In the genomic region with DNA sequence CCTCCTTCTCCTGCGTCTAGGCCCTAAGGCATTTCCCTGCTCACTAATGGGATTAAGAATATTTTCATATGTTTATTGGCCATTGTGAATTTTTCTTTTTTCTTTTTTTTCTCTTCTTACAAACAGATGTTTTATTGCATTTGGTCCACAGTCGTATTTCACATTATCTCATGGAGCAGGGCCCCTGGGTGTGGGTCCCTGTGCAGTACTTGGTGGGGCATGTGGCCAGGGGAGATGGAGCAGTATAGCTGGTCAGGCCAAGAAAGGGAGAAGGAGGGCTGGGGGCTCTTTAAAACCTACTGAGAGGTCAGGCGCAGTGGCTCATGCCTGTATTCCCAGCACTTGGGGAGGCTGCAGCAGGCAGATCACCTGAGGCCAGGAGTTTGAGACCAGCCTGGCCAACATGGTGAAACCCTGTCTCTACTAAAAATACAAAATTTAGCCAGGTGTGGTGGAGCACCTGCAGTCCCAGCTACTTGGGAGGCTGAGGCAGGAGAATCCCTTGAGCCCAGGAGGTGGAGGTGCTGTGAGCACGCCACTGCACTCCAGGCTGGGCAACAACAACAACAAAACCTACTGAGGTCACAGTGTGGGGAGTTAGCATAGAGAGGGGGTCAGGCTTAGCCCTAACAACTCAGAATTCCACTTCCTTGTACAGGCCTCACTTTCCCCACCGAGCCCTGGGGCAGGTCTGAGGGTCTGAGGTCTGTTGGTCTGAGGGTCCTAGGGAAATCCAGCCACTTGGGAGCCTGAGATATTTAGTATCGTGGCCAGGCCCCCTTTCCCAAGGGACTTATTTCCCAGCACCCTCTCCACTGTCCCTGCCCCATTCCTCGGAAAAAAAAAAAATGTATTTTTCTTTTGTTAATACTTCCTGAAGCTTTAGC, we compare ENCODE assay signal across 1 cellular context.
TF ChIP-seq lines count a peak whose summit lies in the region.

No MANE protein-coding gene starts in this region.

TF ChIP-seq in HCT116, 20 proteins besides CTCF, POLR2A, EP300 and RAD21:
- TF ChIP-seq, protein P1, sequence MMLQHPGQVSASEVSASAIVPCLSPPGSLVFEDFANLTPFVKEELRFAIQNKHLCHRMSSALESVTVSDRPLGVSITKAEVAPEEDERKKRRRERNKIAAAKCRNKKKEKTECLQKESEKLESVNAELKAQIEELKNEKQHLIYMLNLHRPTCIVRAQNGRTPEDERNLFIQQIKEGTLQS (IDR thresholded peaks at IDR 0.05), result no peak
- TF ChIP-seq EZH2phosphoT487 (IDR thresholded peaks at IDR 0.05; ENCODE audit: borderline replicate concordance) (no peak), ZFX (IDR thresholded peaks at IDR 0.05) (no peak), TCF7L2 (IDR thresholded peaks at IDR 0.05; ENCODE audit: borderline replicate concordance, extremely low read depth, insufficient read depth, insufficient read length) (no peak), SRF (IDR thresholded peaks at IDR 0.05; ENCODE audit: low read depth) (no peak), YY1 (IDR thresholded peaks at IDR 0.05; ENCODE audit: extremely low read depth, insufficient replicate concordance, low read depth, low read length) (no peak), CEBPB (IDR thresholded peaks at IDR 0.05; ENCODE audit: low read depth) (no peak), CBX3 (IDR thresholded peaks at IDR 0.05; ENCODE audit: low read depth) (no peak), POLR2AphosphoS5 (IDR thresholded peaks at IDR 0.05; ENCODE audit: low read depth, low read length) (no peak), JUND (IDR thresholded peaks at IDR 0.05) (no peak), EGR1 (IDR thresholded peaks at IDR 0.05; ENCODE audit: low read depth) (no peak), SIN3A (IDR thresholded peaks at IDR 0.05; ENCODE audit: low read depth) (no peak)
- TF ChIP-seq, protein P2, sequence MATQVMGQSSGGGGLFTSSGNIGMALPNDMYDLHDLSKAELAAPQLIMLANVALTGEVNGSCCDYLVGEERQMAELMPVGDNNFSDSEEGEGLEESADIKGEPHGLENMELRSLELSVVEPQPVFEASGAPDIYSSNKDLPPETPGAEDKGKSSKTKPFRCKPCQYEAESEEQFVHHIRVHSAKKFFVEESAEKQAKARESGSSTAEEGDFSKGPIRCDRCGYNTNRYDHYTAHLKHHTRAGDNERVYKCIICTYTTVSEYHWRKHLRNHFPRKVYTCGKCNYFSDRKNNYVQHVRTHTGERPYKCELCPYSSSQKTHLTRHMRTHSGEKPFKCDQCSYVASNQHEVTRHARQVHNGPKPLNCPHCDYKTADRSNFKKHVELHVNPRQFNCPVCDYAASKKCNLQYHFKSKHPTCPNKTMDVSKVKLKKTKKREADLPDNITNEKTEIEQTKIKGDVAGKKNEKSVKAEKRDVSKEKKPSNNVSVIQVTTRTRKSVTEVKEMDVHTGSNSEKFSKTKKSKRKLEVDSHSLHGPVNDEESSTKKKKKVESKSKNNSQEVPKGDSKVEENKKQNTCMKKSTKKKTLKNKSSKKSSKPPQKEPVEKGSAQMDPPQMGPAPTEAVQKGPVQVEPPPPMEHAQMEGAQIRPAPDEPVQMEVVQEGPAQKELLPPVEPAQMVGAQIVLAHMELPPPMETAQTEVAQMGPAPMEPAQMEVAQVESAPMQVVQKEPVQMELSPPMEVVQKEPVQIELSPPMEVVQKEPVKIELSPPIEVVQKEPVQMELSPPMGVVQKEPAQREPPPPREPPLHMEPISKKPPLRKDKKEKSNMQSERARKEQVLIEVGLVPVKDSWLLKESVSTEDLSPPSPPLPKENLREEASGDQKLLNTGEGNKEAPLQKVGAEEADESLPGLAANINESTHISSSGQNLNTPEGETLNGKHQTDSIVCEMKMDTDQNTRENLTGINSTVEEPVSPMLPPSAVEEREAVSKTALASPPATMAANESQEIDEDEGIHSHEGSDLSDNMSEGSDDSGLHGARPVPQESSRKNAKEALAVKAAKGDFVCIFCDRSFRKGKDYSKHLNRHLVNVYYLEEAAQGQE (IDR thresholded peaks at IDR 0.05; ENCODE audit: low read depth), result no peak
- TF ChIP-seq, protein P3, sequence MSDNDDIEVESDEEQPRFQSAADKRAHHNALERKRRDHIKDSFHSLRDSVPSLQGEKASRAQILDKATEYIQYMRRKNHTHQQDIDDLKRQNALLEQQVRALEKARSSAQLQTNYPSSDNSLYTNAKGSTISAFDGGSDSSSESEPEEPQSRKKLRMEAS (IDR thresholded peaks at IDR 0.05), result no peak
